Comparison of ENCODE assay signal across 16 cellular contexts in the genomic region with DNA sequence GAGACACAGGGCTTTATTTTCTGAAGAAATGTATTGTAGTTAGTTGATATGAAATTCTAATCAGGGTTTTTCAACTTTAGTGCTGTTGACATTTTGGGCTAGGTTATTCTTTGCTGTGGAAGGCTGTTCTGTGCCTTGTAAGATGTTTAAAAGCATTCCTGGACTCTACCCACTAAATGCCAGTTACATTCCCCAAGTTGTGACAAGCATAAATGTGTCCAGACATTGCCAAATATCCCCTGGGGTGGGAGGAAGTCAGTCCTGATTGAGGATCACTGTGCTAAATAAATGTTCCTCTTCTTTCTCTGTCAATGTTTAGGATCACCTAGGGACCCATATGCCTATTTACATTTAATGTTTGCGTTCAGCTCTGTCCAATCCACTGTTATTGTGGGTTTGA.
"Had no signal": no experiment of that assay in that cellular context is flagged by ENCODE, and none has a peak within 500 bp of the region (broad histone marks: within the 10 kb centered on the region; RNA-seq: fewer than 3 reads in every experiment).

No MANE protein-coding gene starts in this region.

- H3K4me1 Mint-ChIP-seq: activated naive CD4-positive, alpha-beta T cell treated with anti-CD3 and anti-CD28 coated beads, Interleukin-2, amount 50 U/mL, for 24 hours; stimulated activated naive B cell treated with anti-CD40 and anti-IgM and Interleukin-4, amounts not matched to agents 10 μg/mL and 1 μg/mL and 100 μg/mL, for 72 hours had no signal

- H3K27me3 Mint-ChIP-seq: stimulated activated naive B cell treated with anti-CD40 and anti-IgM and Interleukin-4, amounts not matched to agents 10 μg/mL and 1 μg/mL and 100 μg/mL, for 72 hours had no signal

- H3K27ac Mint-ChIP-seq: activated CD8-positive, alpha-beta T cell treated with anti-CD3 and anti-CD28 coated beads for 36 hours; activated naive CD4-positive, alpha-beta T cell treated with anti-CD3 and anti-CD28 coated beads, Interleukin-2, amount 50 U/mL, for 24 hours; stimulated activated naive B cell treated with anti-CD40 and anti-IgM and Interleukin-4, amounts not matched to agents 10 μg/mL and 1 μg/mL and 100 μg/mL, for 72 hours; WTC11 had no signal

- H3K4me3 Mint-ChIP-seq: activated CD8-positive, alpha-beta T cell treated with anti-CD3 and anti-CD28 coated beads for 36 hours; activated naive CD4-positive, alpha-beta T cell treated with anti-CD3 and anti-CD28 coated beads, Interleukin-2, amount 50 U/mL, for 24 hours; activated T-cell treated with anti-CD3 and anti-CD28 coated beads, Interleukin-2, amount 50 U/mL, for 4 hours; stimulated activated naive B cell treated with anti-CD40 and anti-IgM and Interleukin-4, amounts not matched to agents 10 μg/mL and 1 μg/mL and 100 μg/mL, for 72 hours; WTC11 had no signal

- H3K4me3 ChIP-seq: colonic mucosa, pancreas, tibial nerve had no signal

- ATAC-seq: activated CD8-positive, alpha-beta T cell treated with anti-CD3 and anti-CD28 coated beads for 36 hours; activated T-cell treated with anti-CD3 and anti-CD28 coated beads, Interleukin-2, amount 50 U/mL, for 4 hours; esophagus mucosa; pancreas; stimulated activated naive B cell treated with anti-CD40 and anti-IgM and Interleukin-4, amounts not matched to agents 10 μg/mL and 1 μg/mL and 100 μg/mL, for 72 hours; WTC11 had no signal

- H3K4me1 ChIP-seq: colonic mucosa, pancreas, tibial nerve had no signal

- H3K27ac ChIP-seq: colonic mucosa, pancreas, tibial nerve had no signal

- H3K36me3 ChIP-seq: colonic mucosa, pancreas, tibial nerve had no signal

- H3K9me3 Mint-ChIP-seq: activated naive CD4-positive, alpha-beta T cell treated with anti-CD3 and anti-CD28 coated beads, Interleukin-2, amount 50 U/mL, for 24 hours; activated T-cell treated with anti-CD3 and anti-CD28 coated beads, Interleukin-2, amount 50 U/mL, for 4 hours; WTC11 had no signal

- H3K9me3 ChIP-seq: colonic mucosa, pancreas, tibial nerve had no signal

- DNase-seq: activated CD4-positive, alpha-beta T cell treated with anti-CD3 and anti-CD28 coated beads for 4 hours; activated CD8-positive, alpha-beta T cell treated with anti-CD3 and anti-CD28 coated beads for 36 hours; activated effector memory CD4-positive, alpha-beta T cell treated with Interleukin-2 at 50 U/mL for 16 hours; activated T-cell treated with anti-CD3 and anti-CD28 coated beads, Interleukin-2, amount 50 U/mL, for 4 hours; caudate nucleus; colonic mucosa; hypothalamus; kidney glomerular epithelial cell; pancreas; stimulated activated CD4-positive, alpha-beta T cell treated with anti-CD3 and anti-CD28 coated beads, Interleukin-4, amount 100 ng/mL, for 1 hour; stimulated activated naive B cell treated with anti-CD40 and anti-IgM and Interleukin-4, amounts not matched to agents 10 μg/mL and 1 μg/mL and 100 μg/mL, for 72 hours; T-helper 2 cell had no signal

- H3K36me3 Mint-ChIP-seq: activated naive CD4-positive, alpha-beta T cell treated with anti-CD3 and anti-CD28 coated beads, Interleukin-2, amount 50 U/mL, for 24 hours; stimulated activated naive B cell treated with anti-CD40 and anti-IgM and Interleukin-4, amounts not matched to agents 10 μg/mL and 1 μg/mL and 100 μg/mL, for 72 hours; WTC11 had no signal

- H3K27me3 ChIP-seq: colonic mucosa, pancreas, tibial nerve had no signal
